Comparison of ENCODE assay signal across 8 cellular contexts in genomic region chr7:98165827-98166667, GRCh38. TPM values are rescaled to one million over a fixed set of nuclear protein-coding genes. Genes with fewer than 3 reads are reported as not detected.
A peak's percentile ranks its signal among the peaks of the same experiment; 100 is the strongest.
DNase-seq lines count a peak whose midpoint lies in the region; FAIRE-seq and TF ChIP-seq lines count a peak whose summit lies in the region.

No MANE protein-coding gene starts in this region.

- 60 to 67% (median 62%) methylated on average over 17 to 18 of the region's 18 CpGs for WGBS in small intestine, 3 donors

- DNase-seq in DMS53 treated with DMSO at 0.1 percent for 48 hours (lab: John Stamatoyannopoulos, UW; ENCODE audit: unreplicated experiment) (peak; percentile 74), HEK293T (ENCODE audit: extremely low spot score) (peak; percentile 48), NCI-H748 treated with DMSO at 0.1 percent for 48 hours (lab: John Stamatoyannopoulos, UW) (peak; percentile 3), left ventricle myocardium inferior (no peak), small intestine (peak; percentile 69), amniotic stem cell (lab: John Stamatoyannopoulos, UW) (no peak), MV-4-11 (lab: John Stamatoyannopoulos, UW) (no peak)
- DNase-seq in activated T-helper 1 cell treated with anti-CD3 and anti-CD28 coated beads, Interleukin-12 subunit alpha, Interleukin-12 subunit beta, Interleukin-2, Interleukin-4 antibody, amounts not matched to agents 30 ng/mL and 10 ng/mL and 1 ng/mL, durations not matched to agents 14 hours and 24 hours and 36 hours (ENCODE audit: low spot score): peak; percentile 5

- peaks cover 31% of the 10 kb centered on the region for H3K4me1 ChIP-seq in left ventricle myocardium inferior
- peaks cover 0 to 2% of the 10 kb centered on the region in 2 donors for H3K4me1 ChIP-seq in small intestine (ENCODE audit: control insufficient read depth in 2 of 2, insufficient read depth in 1 of 2, low read depth in 1 of 2, low read length in 1 of 2)

- POLR2A ChIA-PET in HEK293T (lab: Yijun Ruan, JAX): interaction anchor here (1.0 kb wide), 1 partner anchor 144 kb away, joined by 3 read pairs; no protein-coding TSS in a partner anchor

- CTCF ChIA-PET in HEK293T (lab: Yijun Ruan, JAX): interaction anchor here (0.5 to 9.7 kb wide), 6 partner anchors 47 to 290 kb away, joined by 3 to 154 read pairs (median 6); no protein-coding TSS in a partner anchor

- H3K27me3 ChIP-seq in left ventricle myocardium inferior (ENCODE audit: low read depth): no peaks in the 10 kb centered on the region
- no peaks in the 10 kb centered on the region for H3K27me3 ChIP-seq in small intestine (ENCODE audit: control insufficient read depth in 2 of 2, insufficient read depth in 2 of 2, low read length in 2 of 2)

- no peak overlapping the region for H3K4me3 Mint-ChIP-seq in activated T-helper 1 cell treated with anti-CD3 and anti-CD28 coated beads, Interleukin-12 subunit alpha, Interleukin-12 subunit beta, Interleukin-2, Interleukin-4 antibody, amounts not matched to agents 30 ng/mL and 10 ng/mL and 1 ng/mL, durations not matched to agents 14 hours and 24 hours and 36 hours

- no peaks in the 10 kb centered on the region for H3K36me3 ChIP-seq in left ventricle myocardium inferior
- H3K36me3 ChIP-seq in small intestine (ENCODE audit: control insufficient read depth in 2 of 2, insufficient read depth in 2 of 2, low read length in 2 of 2): peaks cover 0 to 2% of the 10 kb centered on the region in 2 donors

- intact Hi-C loops in activated T-helper 1 cell treated with anti-CD3 and anti-CD28 coated beads, Interleukin-12 subunit alpha, Interleukin-12 subunit beta, Interleukin-2, Interleukin-4 antibody, amounts not matched to agents 30 ng/mL and 10 ng/mL and 1 ng/mL, durations not matched to agents 14 hours and 24 hours and 36 hours (cut with micrococcal nuclease): loop anchor here (5.0 to 10.0 kb wide), 2 partner anchors 194 to 291 kb away; partner anchors contain the start of gene ASNS
- intact Hi-C loops in left ventricle myocardium inferior (cut with micrococcal nuclease): loop anchor here (5.0 kb wide), 2 partner anchors 59 to 144 kb away; partner anchors contain the start of gene LMTK2

- H3K9me3 Mint-ChIP-seq in activated T-helper 1 cell treated with anti-CD3 and anti-CD28 coated beads, Interleukin-12 subunit alpha, Interleukin-12 subunit beta, Interleukin-2, Interleukin-4 antibody, amounts not matched to agents 30 ng/mL and 10 ng/mL and 1 ng/mL, durations not matched to agents 14 hours and 24 hours and 36 hours: no peaks in the 10 kb centered on the region

- no peak overlapping the region for H3K27ac ChIP-seq in left ventricle myocardium inferior (replicated peaks)
- no peak overlapping the region for H3K27ac ChIP-seq in small intestine (ENCODE audit: low read depth in 1 of 2, low read length in 1 of 2)

- H3K9me3 ChIP-seq in left ventricle myocardium inferior (replicated peaks): no peaks in the 10 kb centered on the region
- H3K9me3 ChIP-seq in small intestine (ENCODE audit: control insufficient read depth, low read depth): no peaks in the 10 kb centered on the region

- no peaks in the 10 kb centered on the region for H3K27me3 Mint-ChIP-seq in activated T-helper 1 cell treated with anti-CD3 and anti-CD28 coated beads, Interleukin-12 subunit alpha, Interleukin-12 subunit beta, Interleukin-2, Interleukin-4 antibody, amounts not matched to agents 30 ng/mL and 10 ng/mL and 1 ng/mL, durations not matched to agents 14 hours and 24 hours and 36 hours (ENCODE audit: insufficient read depth)

- FAIRE-seq in small intestine (lab: Jason Lieb, UNC): no peak

- no peaks in the 10 kb centered on the region for H3K36me3 Mint-ChIP-seq in activated T-helper 1 cell treated with anti-CD3 and anti-CD28 coated beads, Interleukin-12 subunit alpha, Interleukin-12 subunit beta, Interleukin-2, Interleukin-4 antibody, amounts not matched to agents 30 ng/mL and 10 ng/mL and 1 ng/mL, durations not matched to agents 14 hours and 24 hours and 36 hours (ENCODE audit: low read depth)

- no peak overlapping the region for H3K27ac Mint-ChIP-seq in activated T-helper 1 cell treated with anti-CD3 and anti-CD28 coated beads, Interleukin-12 subunit alpha, Interleukin-12 subunit beta, Interleukin-2, Interleukin-4 antibody, amounts not matched to agents 30 ng/mL and 10 ng/mL and 1 ng/mL, durations not matched to agents 14 hours and 24 hours and 36 hours

- peak; percentile 74 for TF ChIP-seq CTCF in left ventricle myocardium inferior (IDR thresholded peaks at IDR 0.05; ENCODE audit: borderline replicate concordance)

- H3K4me3 ChIP-seq in left ventricle myocardium inferior: no peak overlapping the region
- H3K4me3 ChIP-seq in small intestine (ENCODE audit: low read depth in 1 of 2, low read length in 2 of 2): no peak overlapping the region

- H3K4me1 Mint-ChIP-seq in activated T-helper 1 cell treated with anti-CD3 and anti-CD28 coated beads, Interleukin-12 subunit alpha, Interleukin-12 subunit beta, Interleukin-2, Interleukin-4 antibody, amounts not matched to agents 30 ng/mL and 10 ng/mL and 1 ng/mL, durations not matched to agents 14 hours and 24 hours and 36 hours (ENCODE audit: low read depth): no peaks in the 10 kb centered on the region

TF ChIP-seq in HEK293T, 16 proteins besides CTCF, POLR2A, EP300 and RAD21:
- TF ChIP-seq ELF4 (IDR thresholded peaks at IDR 0.05) (no peak), HDGF (IDR thresholded peaks at IDR 0.05; ENCODE audit: borderline replicate concordance) (no peak), LEF1 (IDR thresholded peaks at IDR 0.05; ENCODE audit: borderline replicate concordance) (no peak), FOXA1 (IDR thresholded peaks at IDR 0.05) (no peak), SP1 (IDR thresholded peaks at IDR 0.05) (no peak), BHLHE40 (IDR thresholded peaks at IDR 0.05; ENCODE audit: borderline replicate concordance) (no peak), SUZ12 (IDR thresholded peaks at IDR 0.05) (no peak)

RNA-seq across cellular contexts. Expression of gene BHLHA15, which starts 45.2 kb away (rescaled TPM):
- total RNA-seq in activated T-helper 1 cell treated with anti-CD3 and anti-CD28 coated beads, Interleukin-12 subunit alpha, Interleukin-12 subunit beta, Interleukin-2, Interleukin-4 antibody, amounts not matched to agents 30 ng/mL and 10 ng/mL and 1 ng/mL, durations not matched to agents 14 hours and 24 hours and 36 hours: 0.57 and 0.73 TPM in 2 replicates
- total RNA-seq in left ventricle myocardium inferior: not detected
- polyA plus RNA-seq in small intestine: 1 to 10 TPM in 2 of 3 donors, not detected in 1; 2.6 to 4.1 TPM

RNA-seq across cellular contexts. Expression of gene LMTK2, which starts 59.4 kb away (rescaled TPM):
- 14.9 and 17.7 TPM in 2 replicates for total RNA-seq in activated T-helper 1 cell treated with anti-CD3 and anti-CD28 coated beads, Interleukin-12 subunit alpha, Interleukin-12 subunit beta, Interleukin-2, Interleukin-4 antibody, amounts not matched to agents 30 ng/mL and 10 ng/mL and 1 ng/mL, durations not matched to agents 14 hours and 24 hours and 36 hours
- total RNA-seq in left ventricle myocardium inferior: 26.9 TPM
- polyA plus RNA-seq in small intestine: 1 to 10 TPM; 3.8 to 9.8 (median 5.4) TPM

Comparison
In these comparisons a context has a peak if more than half of its experiments do, and no peak if none do; other contexts are left out.
1. DNase-seq: peak in DMS53 treated with DMSO at 0.1 percent for 48 hours (single experiment), HEK293T (single experiment), NCI-H748 treated with DMSO at 0.1 percent for 48 hours (single experiment), activated T-helper 1 cell treated with anti-CD3 and anti-CD28 coated beads, Interleukin-12 subunit alpha, Interleukin-12 subunit beta, Interleukin-2, Interleukin-4 antibody, amounts not matched to agents 30 ng/mL and 10 ng/mL and 1 ng/mL, durations not matched to agents 14 hours and 24 hours and 36 hours (single experiment) and small intestine (single experiment); none in left ventricle myocardium inferior (single experiment), amniotic stem cell (single experiment) and MV-4-11 (single experiment).